29 cellular contexts compared by ENCODE assay signal in genomic region chr17:81987161-81987770, GRCh38. TPM values are rescaled to one million over a fixed set of nuclear protein-coding genes. Genes with fewer than 3 reads are reported as not detected.
DNase-seq lines count a peak whose midpoint lies in the region; ATAC-seq, FAIRE-seq and TF ChIP-seq lines count a peak whose summit lies in the region.
"Had no signal": no experiment of that assay in that cellular context is flagged by ENCODE, and none has a peak within 500 bp of the region (broad histone marks: within the 10 kb centered on the region; RNA-seq: fewer than 3 reads in every experiment).

No MANE protein-coding gene starts in this region.

- peaks cover 8% of the 10 kb centered on the region for H3K4me1 Mint-ChIP-seq in CD8-positive, alpha-beta T cell (ENCODE audit: low read depth)

- no peaks in the 10 kb centered on the region for H4K20me1 ChIP-seq in HepG2 (ENCODE audit: insufficient read depth, low read length)

- no peak overlapping the region for H3K27ac Mint-ChIP-seq in CD8-positive, alpha-beta T cell
- H3K27ac Mint-ChIP-seq: CD4-positive, alpha-beta T cell; GM23338 had no signal

- no peak overlapping the region for H2AFZ ChIP-seq in HepG2 (ENCODE audit: low read length)
- H2AFZ ChIP-seq: GM23338 had no signal

- CTCF ChIA-PET in HepG2 (lab: Yijun Ruan, JAX; ENCODE audit: low intra/inter-chr PET ratio, low total read pairs), result no interaction called here
- CTCF ChIA-PET in CD8-positive, alpha-beta T cell (lab: Charles Lee), result no interaction called here

- peaks cover 17% of the 10 kb centered on the region for H3K79me2 ChIP-seq in HepG2 (ENCODE audit: insufficient read depth, low read length)

- H3K27me3 ChIP-seq in HepG2 (ENCODE audit: control insufficient read depth in 1 of 2, insufficient read depth in 2 of 2, low read length in 2 of 2) (no peaks in the 10 kb centered on the region), right lobe of liver (no peaks in the 10 kb centered on the region)
- H3K27me3 ChIP-seq in CD8-positive, alpha-beta T cell (ENCODE audit: insufficient read depth, low read length), result no peaks in the 10 kb centered on the region

- peaks cover 23 to 49% of the 10 kb centered on the region in 2 experiments for H3K36me3 ChIP-seq in HepG2 (replicated peaks in 1 of 2; ENCODE audit: control insufficient read depth in 1 of 2, insufficient read depth in 2 of 2, low read length in 2 of 2)
- H3K36me3 ChIP-seq in right lobe of liver, result peaks cover 0 to 30% (median 11%) of the 10 kb centered on the region in 4 donors
- H3K36me3 ChIP-seq in SK-N-MC (ENCODE audit: insufficient read depth, low read length), result peaks cover 15% of the 10 kb centered on the region; the same call in 1 of the 2 replicates
- H3K36me3 ChIP-seq in kidney (ENCODE audit: control insufficient read depth in 1 of 2, insufficient read depth in 2 of 2, low read length in 2 of 2), result peaks cover 7 to 17% of the 10 kb centered on the region in 2 donors
- H3K36me3 ChIP-seq in CD8-positive, alpha-beta T cell (ENCODE audit: insufficient read depth, low read length), result peaks cover 17% of the 10 kb centered on the region

- H3K9ac ChIP-seq in HepG2 (ENCODE audit: insufficient read depth, low read depth, low read length) (no peak overlapping the region), SK-N-MC (ENCODE audit: insufficient read length) (no peak overlapping the region), kidney (ENCODE audit: low read length in 2 of 2) (no peak overlapping the region)
- H3K9ac ChIP-seq: BLaER1 treated with 17β-estradiol and CSF1 and Interleukin-3, amounts not matched to agents 10 nM and 100 nM; SK-N-SH had no signal

- ATAC-seq in HepG2 (no peak), right lobe of liver (no peak), GM18858 (IDR thresholded peaks at IDR 0.05; ENCODE audit: unreplicated experiment) (no peak), GM21528 (IDR thresholded peaks at IDR 0.05; ENCODE audit: low FRiP score, unreplicated experiment) (no peak)
- ATAC-seq in CD8-positive, alpha-beta T cell, result no peak
- ATAC-seq: GM23338, Panc1 had no signal

- no peak overlapping the region for H3K4me3 Mint-ChIP-seq in CD8-positive, alpha-beta T cell
- H3K4me3 Mint-ChIP-seq: CD4-positive, alpha-beta T cell; GM23338 had no signal

- peaks cover 39% of the 10 kb centered on the region for H3K36me3 Mint-ChIP-seq in CD8-positive, alpha-beta T cell

- intact Hi-C loops in HepG2 (cut with micrococcal nuclease; ENCODE audit: unreplicated experiment) (no loop called here), right lobe of liver (cut with DNase I) (no loop called here), kidney (cut with DNase I) (no loop called here)
- intact Hi-C loops in CD8-positive, alpha-beta T cell (cut with DNase I, micrococcal nuclease), result no loop called here

- H3K9me3 ChIP-seq in HepG2 (ENCODE audit: low read length) (no peaks in the 10 kb centered on the region), right lobe of liver (no peaks in the 10 kb centered on the region), SK-N-MC (ENCODE audit: low read depth, low read length) (no peaks in the 10 kb centered on the region), kidney (ENCODE audit: control insufficient read depth in 1 of 2, low read length in 2 of 2) (no peaks in the 10 kb centered on the region)
- H3K9me3 ChIP-seq in CD8-positive, alpha-beta T cell (ENCODE audit: low read length), result no peaks in the 10 kb centered on the region
- H3K9me3 ChIP-seq: HAP-1, SK-N-SH had no signal

- 97% methylated on average over 26 of the region's 26 CpGs for WGBS in HepG2 (ENCODE audit: low lambda C conversion rate)
- 91% methylated on average over 16 of the region's 26 CpGs for WGBS in right lobe of liver (ENCODE audit: insufficient coverage, low coverage, low lambda C conversion rate, missing lambda C conversion rate)

- H3K4me3 ChIP-seq in HepG2 (replicated peaks in 1 of 3; ENCODE audit: insufficient read depth in 1 of 3, low read depth in 2 of 3, low read length in 3 of 3), result no peak overlapping the region
- no peak overlapping the region for H3K4me3 ChIP-seq in right lobe of liver
- H3K4me3 ChIP-seq in SK-N-MC, result no peak overlapping the region
- H3K4me3 ChIP-seq in kidney (ENCODE audit: low read length in 2 of 2), result no peak overlapping the region
- no peak overlapping the region for H3K4me3 ChIP-seq in CD8-positive, alpha-beta T cell (ENCODE audit: low read depth, low read length)
- H3K4me3 ChIP-seq: BLaER1 treated with 17β-estradiol and CSF1 and Interleukin-3, amounts not matched to agents 10 nM and 100 nM; GM23338; HAP-1 had no signal

- FAIRE-seq in HepG2 (lab: Jason Lieb, UNC), result no peak
- FAIRE-seq in kidney (lab: Jason Lieb, UNC), result no peak

- no peak for TF ChIP-seq RAD21 in HepG2 (CRISPR knock-in tag; IDR thresholded peaks at IDR 0.05)

- POLR2A ChIA-PET in HepG2 (lab: Yijun Ruan, JAX), result no interaction called here
- POLR2A ChIA-PET in CD8-positive, alpha-beta T cell (lab: Charles Lee), result no interaction called here

- TF ChIP-seq CTCF in HepG2 (CRISPR knock-in tag; IDR thresholded peaks at IDR 0.05), result no peak
- TF ChIP-seq CTCF in right lobe of liver (IDR thresholded peaks at IDR 0.05), result no peak
- TF ChIP-seq CTCF in kidney (IDR thresholded peaks at IDR 0.05; ENCODE audit: borderline replicate concordance, extremely low read depth, insufficient read depth), result no peak
- no peak for TF ChIP-seq CTCF in CD8-positive, alpha-beta T cell (IDR thresholded peaks at IDR 0.05)

- peaks cover 43% of the 10 kb centered on the region for H3K4me1 ChIP-seq in HepG2 (ENCODE audit: insufficient read depth, low read length)
- H3K4me1 ChIP-seq in right lobe of liver, result peaks cover 0 to 21% (median 6%) of the 10 kb centered on the region in 4 donors
- peaks cover 11 to 13% of the 10 kb centered on the region in 2 donors for H3K4me1 ChIP-seq in kidney (ENCODE audit: control insufficient read depth in 1 of 2, insufficient read depth in 1 of 2, low read depth in 1 of 2, low read length in 2 of 2)
- H3K4me1 ChIP-seq in CD8-positive, alpha-beta T cell (ENCODE audit: insufficient read depth, low read length), result no peaks in the 10 kb centered on the region
- H3K4me1 ChIP-seq: HAP-1 had no signal

- H3K4me2 ChIP-seq in HepG2 (ENCODE audit: low read depth, low read length), result no peak overlapping the region
- H3K4me2 ChIP-seq: GM23338, SK-N-SH had no signal

- H3K27me3 Mint-ChIP-seq in CD8-positive, alpha-beta T cell (ENCODE audit: low read depth), result no peaks in the 10 kb centered on the region
- H3K27me3 Mint-ChIP-seq: CD4-positive, alpha-beta T cell had no signal

- DNase-seq in HepG2 (ENCODE audit: low spot score) (no peak), right lobe of liver (no peak), SK-N-MC (ENCODE audit: low read depth, low spot score) (no peak), kidney (peak; percentile 56)
- no peak for DNase-seq in CD8-positive, alpha-beta T cell
- DNase-seq: CD4-positive, alpha-beta T cell; DMS 273 treated with DMSO at 0.1 percent for 48 hours; DMS79; EL; GF-D8; Karpas-422; NCI-H1092; NCI-H1417 treated with DMSO at 0.1 percent for 48 hours; NCI-H1694 treated with DMSO at 0.1 percent for 48 hours; NCI-H2081; NCI-H2171; NCI-H226; NCI-H510A; NCI-H69; SIG-M5; SK-N-SH; SW 1271 had no signal

- TF ChIP-seq POLR2A in HepG2 (IDR thresholded peaks at IDR 0.05; ENCODE audit: insufficient read depth in 1 of 2, low read depth in 2 of 2, low read length in 2 of 2), result no peak
- no peak for TF ChIP-seq POLR2A in right lobe of liver (IDR thresholded peaks at IDR 0.05)

- H3K9me3 Mint-ChIP-seq in CD8-positive, alpha-beta T cell, result no peaks in the 10 kb centered on the region
- H3K9me3 Mint-ChIP-seq: CD4-positive, alpha-beta T cell; GM23338 had no signal

- in situ Hi-C loops in HepG2 (cut with HindIII; ENCODE audit: extremely low pct_ligation_motif_present, low pct_unique_long_range_greater_than_20kb), result no loop called here

- TF ChIP-seq EP300 in HepG2 (IDR thresholded peaks at IDR 0.05; ENCODE audit: low read depth in 2 of 2, low read length in 2 of 2) (no peak), HepG2 (CRISPR knock-in tag; IDR thresholded peaks at IDR 0.05; ENCODE audit: borderline replicate concordance) (no peak)

- BruUV-seq in HepG2 (replicated peaks; lab: Mats Ljungman, UMichigan), result no TSS peak

- H3K27ac ChIP-seq in HepG2 (ENCODE audit: extremely low read length, insufficient read depth, low read length), result no peak overlapping the region
- no peak overlapping the region for H3K27ac ChIP-seq in right lobe of liver
- H3K27ac ChIP-seq in SK-N-MC, result peak overlapping the region; percentile 16; the same call in 1 of the 2 replicates
- H3K27ac ChIP-seq in kidney (ENCODE audit: low read depth in 2 of 2, low read length in 2 of 2), result no peak overlapping the region
- H3K27ac ChIP-seq in CD8-positive, alpha-beta T cell (ENCODE audit: low read depth, low read length), result no peak overlapping the region
- H3K27ac ChIP-seq: BLaER1 treated with 17β-estradiol and CSF1 and Interleukin-3, amounts not matched to agents 10 nM and 100 nM had no signal

RNA-seq across cellular contexts. Expression of gene ASPSCR1, which starts 9.8 kb away (rescaled TPM):
- total RNA-seq in HepG2 (2016; rRNA removed; fragmentation: Illumina TruSeq; extraction: Trizol) (221 and 314 TPM in 2 replicates), right lobe of liver (10 to 100 TPM; 24.4 to 55.6 (median 32.9) TPM), kidney (35.2 TPM)
- total RNA-seq in HepG2 (2016; cell fraction: cytosol; rRNA removed; fragmentation: Illumina TruSeq; extraction: Trizol; ENCODE audit: low read depth), result 180 and 228 TPM in 2 replicates
- 219 and 327 TPM in 2 replicates for total RNA-seq in HepG2 (2016; cell fraction: insoluble cytoplasmic fraction; rRNA removed; fragmentation: Illumina TruSeq; extraction: Trizol)
- 207 and 283 TPM in 2 replicates for total RNA-seq in HepG2 (2016; cell fraction: membrane; rRNA removed; fragmentation: Illumina TruSeq; extraction: Trizol)
- total RNA-seq in HepG2 (2016; cell fraction: nucleus; rRNA removed; fragmentation: Illumina TruSeq; extraction: Trizol), result 184 and 224 TPM in 2 replicates
- polyA plus RNA-seq in HepG2 (2011; rRNA removed) (257 and 274 TPM in 2 replicates), kidney (ENCODE audit: insufficient read depth, low read depth, low replicate concordance) (57.5 TPM)
- polyA plus RNA-seq in HepG2 (2011; cell fraction: cytosol; rRNA removed), result 164 and 428 TPM in 2 replicates
- polyA plus RNA-seq in HepG2 (2011; cell fraction: nucleus; rRNA removed), result 988 and 1,754 TPM in 2 replicates
- 102 and 190 TPM in 2 replicates for polyA plus RNA-seq in HepG2 (2012)
- 154 and 193 TPM in 2 replicates for polyA plus RNA-seq in HepG2 (2016; cell fraction: cytosol; fragmentation: Illumina TruSeq; extraction: Trizol; ENCODE audit: low read depth)
- polyA plus RNA-seq in HepG2 (2016; cell fraction: insoluble cytoplasmic fraction; fragmentation: Illumina TruSeq; extraction: Trizol; ENCODE audit: low read depth), result 188 and 212 TPM in 2 replicates
- polyA plus RNA-seq in HepG2 (2016; cell fraction: membrane; fragmentation: Illumina TruSeq; extraction: Trizol; ENCODE audit: low read depth), result 186 and 218 TPM in 2 replicates
- polyA plus RNA-seq in HepG2 (2016; cell fraction: nucleus; fragmentation: Illumina TruSeq; extraction: Trizol; ENCODE audit: insufficient read depth, low read depth), result 413 and 420 TPM in 2 replicates
- 26.8 and 276 TPM in 2 replicates for polyA minus RNA-seq in HepG2 (2011; rRNA and poly(A)+ RNA removed; ENCODE audit: low replicate concordance)
- 97.1 and 133 TPM in 2 replicates for polyA minus RNA-seq in HepG2 (2011; cell fraction: cytosol; rRNA and poly(A)+ RNA removed)
- 107 and 152 TPM in 2 replicates for polyA minus RNA-seq in HepG2 (2011; cell fraction: nucleus; rRNA and poly(A)+ RNA removed)
- total RNA-seq in CD8-positive, alpha-beta T cell, result 10 to 100 TPM; 18.6 to 19.5 TPM

RNA-seq across cellular contexts. Expression of gene NOTUM, which starts 26.3 kb away (rescaled TPM):
- total RNA-seq in HepG2 (2016; rRNA removed; fragmentation: Illumina TruSeq; extraction: Trizol) (67.7 and 160 TPM in 2 replicates), right lobe of liver (1 to 10 TPM; 1.2 to 7.6 (median 3.0) TPM), kidney (not detected)
- total RNA-seq in HepG2 (2016; cell fraction: cytosol; rRNA removed; fragmentation: Illumina TruSeq; extraction: Trizol; ENCODE audit: low read depth), result 84.5 and 93.0 TPM in 2 replicates
- total RNA-seq in HepG2 (2016; cell fraction: insoluble cytoplasmic fraction; rRNA removed; fragmentation: Illumina TruSeq; extraction: Trizol), result 57.7 and 164 TPM in 2 replicates
- total RNA-seq in HepG2 (2016; cell fraction: membrane; rRNA removed; fragmentation: Illumina TruSeq; extraction: Trizol), result 135 and 136 TPM in 2 replicates
- 135 and 163 TPM in 2 replicates for total RNA-seq in HepG2 (2016; cell fraction: nucleus; rRNA removed; fragmentation: Illumina TruSeq; extraction: Trizol)
- polyA plus RNA-seq in HepG2 (2011; rRNA removed) (150 and 181 TPM in 2 replicates), kidney (ENCODE audit: insufficient read depth, low read depth, low replicate concordance) (not detected)
- 114 and 236 TPM in 2 replicates for polyA plus RNA-seq in HepG2 (2011; cell fraction: cytosol; rRNA removed)
- polyA plus RNA-seq in HepG2 (2011; cell fraction: nucleus; rRNA removed), result 458 and 622 TPM in 2 replicates
- 125 and 195 TPM in 2 replicates for polyA plus RNA-seq in HepG2 (2012)
- polyA plus RNA-seq in HepG2 (2016; cell fraction: cytosol; fragmentation: Illumina TruSeq; extraction: Trizol; ENCODE audit: low read depth), result 88.8 and 91.1 TPM in 2 replicates
- 83.8 and 101 TPM in 2 replicates for polyA plus RNA-seq in HepG2 (2016; cell fraction: insoluble cytoplasmic fraction; fragmentation: Illumina TruSeq; extraction: Trizol; ENCODE audit: low read depth)
- polyA plus RNA-seq in HepG2 (2016; cell fraction: membrane; fragmentation: Illumina TruSeq; extraction: Trizol; ENCODE audit: low read depth), result 141 and 157 TPM in 2 replicates
- 380 and 399 TPM in 2 replicates for polyA plus RNA-seq in HepG2 (2016; cell fraction: nucleus; fragmentation: Illumina TruSeq; extraction: Trizol; ENCODE audit: insufficient read depth, low read depth)
- polyA minus RNA-seq in HepG2 (2011; rRNA and poly(A)+ RNA removed; ENCODE audit: low replicate concordance), result 0.49 and 206 TPM in 2 replicates
- polyA minus RNA-seq in HepG2 (2011; cell fraction: cytosol; rRNA and poly(A)+ RNA removed), result 89.1 and 107 TPM in 2 replicates
- 78.2 and 93.7 TPM in 2 replicates for polyA minus RNA-seq in HepG2 (2011; cell fraction: nucleus; rRNA and poly(A)+ RNA removed)
- not detected for total RNA-seq in CD8-positive, alpha-beta T cell
- total RNA-seq: CD4-positive, alpha-beta T cell had no signal

RNA-seq across cellular contexts. Expression of gene CENPX, which starts 35.4 kb away (rescaled TPM):
- 166 and 170 TPM in 2 replicates for total RNA-seq in HepG2 (2016; rRNA removed; fragmentation: Illumina TruSeq; extraction: Trizol)
- 262 and 321 TPM in 2 replicates for total RNA-seq in HepG2 (2016; cell fraction: cytosol; rRNA removed; fragmentation: Illumina TruSeq; extraction: Trizol; ENCODE audit: low read depth)
- 171 and 173 TPM in 2 replicates for total RNA-seq in HepG2 (2016; cell fraction: insoluble cytoplasmic fraction; rRNA removed; fragmentation: Illumina TruSeq; extraction: Trizol)
- total RNA-seq in HepG2 (2016; cell fraction: membrane; rRNA removed; fragmentation: Illumina TruSeq; extraction: Trizol), result 221 and 277 TPM in 2 replicates
- 85.1 and 103 TPM in 2 replicates for total RNA-seq in HepG2 (2016; cell fraction: nucleus; rRNA removed; fragmentation: Illumina TruSeq; extraction: Trizol)
- polyA plus RNA-seq in HepG2 (2011; rRNA removed), result 92.7 and 96.7 TPM in 2 replicates
- polyA plus RNA-seq in HepG2 (2011; cell fraction: cytosol; rRNA removed), result 88.8 and 138 TPM in 2 replicates
- polyA plus RNA-seq in HepG2 (2011; cell fraction: nucleus; rRNA removed), result 166 and 170 TPM in 2 replicates
- polyA plus RNA-seq in HepG2 (2012), result 46.3 and 61.5 TPM in 2 replicates
- 176 and 237 TPM in 2 replicates for polyA plus RNA-seq in HepG2 (2016; cell fraction: cytosol; fragmentation: Illumina TruSeq; extraction: Trizol; ENCODE audit: low read depth)
- polyA plus RNA-seq in HepG2 (2016; cell fraction: insoluble cytoplasmic fraction; fragmentation: Illumina TruSeq; extraction: Trizol; ENCODE audit: low read depth), result 143 and 150 TPM in 2 replicates
- polyA plus RNA-seq in HepG2 (2016; cell fraction: membrane; fragmentation: Illumina TruSeq; extraction: Trizol; ENCODE audit: low read depth), result 176 and 221 TPM in 2 replicates
- polyA plus RNA-seq in HepG2 (2016; cell fraction: nucleus; fragmentation: Illumina TruSeq; extraction: Trizol; ENCODE audit: insufficient read depth, low read depth), result 178 and 180 TPM in 2 replicates
- polyA minus RNA-seq in HepG2 (2011; rRNA and poly(A)+ RNA removed; ENCODE audit: low replicate concordance), result 32.0 and 49.8 TPM in 2 replicates
- 14.8 and 16.2 TPM in 2 replicates for polyA minus RNA-seq in HepG2 (2011; cell fraction: cytosol; rRNA and poly(A)+ RNA removed)
- polyA minus RNA-seq in HepG2 (2011; cell fraction: nucleus; rRNA and poly(A)+ RNA removed), result 20.0 and 26.9 TPM in 2 replicates
- total RNA-seq in right lobe of liver, result 10 to 100 TPM; 27.3 to 81.1 (median 47.8) TPM
- 36.9 TPM for total RNA-seq in kidney
- polyA plus RNA-seq in kidney (ENCODE audit: insufficient read depth, low read depth, low replicate concordance), result 93.2 TPM
- total RNA-seq in CD8-positive, alpha-beta T cell, result 10 to 100 TPM; 11.1 to 14.3 TPM

RNA-seq across cellular contexts. Expression of gene LRRC45, which starts 35.8 kb away (rescaled TPM):
- 21.4 and 48.1 TPM in 2 replicates for total RNA-seq in HepG2 (2016; rRNA removed; fragmentation: Illumina TruSeq; extraction: Trizol)
- 30.2 and 31.8 TPM in 2 replicates for total RNA-seq in HepG2 (2016; cell fraction: cytosol; rRNA removed; fragmentation: Illumina TruSeq; extraction: Trizol; ENCODE audit: low read depth)
- total RNA-seq in HepG2 (2016; cell fraction: insoluble cytoplasmic fraction; rRNA removed; fragmentation: Illumina TruSeq; extraction: Trizol), result 20.6 and 49.6 TPM in 2 replicates
- 14.9 and 19.0 TPM in 2 replicates for total RNA-seq in HepG2 (2016; cell fraction: membrane; rRNA removed; fragmentation: Illumina TruSeq; extraction: Trizol)
- total RNA-seq in HepG2 (2016; cell fraction: nucleus; rRNA removed; fragmentation: Illumina TruSeq; extraction: Trizol), result 49.7 and 54.4 TPM in 2 replicates
- polyA plus RNA-seq in HepG2 (2011; rRNA removed), result 11.6 and 14.1 TPM in 2 replicates
- 5.5 and 10.0 TPM in 2 replicates for polyA plus RNA-seq in HepG2 (2011; cell fraction: cytosol; rRNA removed)
- 112 and 182 TPM in 2 replicates for polyA plus RNA-seq in HepG2 (2011; cell fraction: nucleus; rRNA removed)
- 7.5 and 8.8 TPM in 2 replicates for polyA plus RNA-seq in HepG2 (2012)
- polyA plus RNA-seq in HepG2 (2016; cell fraction: cytosol; fragmentation: Illumina TruSeq; extraction: Trizol; ENCODE audit: low read depth), result 3.3 and 4.2 TPM in 2 replicates
- 19.5 and 19.7 TPM in 2 replicates for polyA plus RNA-seq in HepG2 (2016; cell fraction: insoluble cytoplasmic fraction; fragmentation: Illumina TruSeq; extraction: Trizol; ENCODE audit: low read depth)
- 9.1 and 9.2 TPM in 2 replicates for polyA plus RNA-seq in HepG2 (2016; cell fraction: membrane; fragmentation: Illumina TruSeq; extraction: Trizol; ENCODE audit: low read depth)
- polyA plus RNA-seq in HepG2 (2016; cell fraction: nucleus; fragmentation: Illumina TruSeq; extraction: Trizol; ENCODE audit: insufficient read depth, low read depth), result 129 and 136 TPM in 2 replicates
- 11.1 and 15.7 TPM in 2 replicates for polyA minus RNA-seq in HepG2 (2011; rRNA and poly(A)+ RNA removed; ENCODE audit: low replicate concordance)
- 6.1 and 8.2 TPM in 2 replicates for polyA minus RNA-seq in HepG2 (2011; cell fraction: cytosol; rRNA and poly(A)+ RNA removed)
- polyA minus RNA-seq in HepG2 (2011; cell fraction: nucleus; rRNA and poly(A)+ RNA removed), result 25.0 and 27.2 TPM in 2 replicates
- total RNA-seq in right lobe of liver, result 10 to 100 TPM in 3 of 6 experiments, 1 to 10 TPM in 3; 4.9 to 15.6 (median 11.9) TPM
- 9.9 TPM for total RNA-seq in kidney
- polyA plus RNA-seq in kidney (ENCODE audit: insufficient read depth, low read depth, low replicate concordance), result 9.9 TPM
- total RNA-seq in CD8-positive, alpha-beta T cell, result 1 to 10 TPM; 5.1 to 5.6 TPM

RNA-seq across cellular contexts. Expression of gene MYADML2, which starts 40.2 kb away (rescaled TPM):
- total RNA-seq in HepG2 (2016; rRNA removed; fragmentation: Illumina TruSeq; extraction: Trizol), result not detected in 2 replicates
- total RNA-seq in HepG2 (2016; cell fraction: cytosol; rRNA removed; fragmentation: Illumina TruSeq; extraction: Trizol; ENCODE audit: low read depth), result not detected in 2 replicates
- total RNA-seq in HepG2 (2016; cell fraction: insoluble cytoplasmic fraction; rRNA removed; fragmentation: Illumina TruSeq; extraction: Trizol), result not detected in 2 replicates
- not detected in 2 replicates for total RNA-seq in HepG2 (2016; cell fraction: membrane; rRNA removed; fragmentation: Illumina TruSeq; extraction: Trizol)
- total RNA-seq in HepG2 (2016; cell fraction: nucleus; rRNA removed; fragmentation: Illumina TruSeq; extraction: Trizol), result not detected in 2 replicates
- polyA plus RNA-seq in HepG2 (2011; rRNA removed), result not detected in 2 replicates
- polyA plus RNA-seq in HepG2 (2011; cell fraction: cytosol; rRNA removed), result not detected in 2 replicates
- polyA plus RNA-seq in HepG2 (2011; cell fraction: nucleus; rRNA removed), result not detected in 2 replicates
- 0.07 TPM in 1 of 2 replicates, not detected in the other for polyA plus RNA-seq in HepG2 (2012)
- not detected in 2 replicates for polyA plus RNA-seq in HepG2 (2016; cell fraction: cytosol; fragmentation: Illumina TruSeq; extraction: Trizol; ENCODE audit: low read depth)
- polyA plus RNA-seq in HepG2 (2016; cell fraction: insoluble cytoplasmic fraction; fragmentation: Illumina TruSeq; extraction: Trizol; ENCODE audit: low read depth), result not detected in 2 replicates
- polyA plus RNA-seq in HepG2 (2016; cell fraction: membrane; fragmentation: Illumina TruSeq; extraction: Trizol; ENCODE audit: low read depth), result not detected in 2 replicates
- not detected in 2 replicates for polyA plus RNA-seq in HepG2 (2016; cell fraction: nucleus; fragmentation: Illumina TruSeq; extraction: Trizol; ENCODE audit: insufficient read depth, low read depth)
- polyA minus RNA-seq in HepG2 (2011; rRNA and poly(A)+ RNA removed; ENCODE audit: low replicate concordance), result 0.05 TPM in 1 of 2 replicates, not detected in the other
- not detected in 2 replicates for polyA minus RNA-seq in HepG2 (2011; cell fraction: cytosol; rRNA and poly(A)+ RNA removed)
- polyA minus RNA-seq in HepG2 (2011; cell fraction: nucleus; rRNA and poly(A)+ RNA removed), result not detected in 2 replicates
- not detected for total RNA-seq in right lobe of liver
- not detected for total RNA-seq in kidney
- polyA plus RNA-seq in kidney (ENCODE audit: insufficient read depth, low read depth, low replicate concordance), result not detected
- total RNA-seq in CD8-positive, alpha-beta T cell, result not detected
- total RNA-seq: A172; CD4-positive, alpha-beta T cell had no signal
- polyA plus RNA-seq: SK-N-SH had no signal

Comparison
In these comparisons a context has a peak if more than half of its experiments do, and no peak if none do; other contexts are left out.
1. RNA of gene NOTUM, which starts 26.3 kb away (total RNA-seq): 57.7 to 164 TPM in HepG2; 1.2 to 7.6 TPM in right lobe of liver, not detected in kidney (single experiment) and not detected in CD8-positive, alpha-beta T cell; every median in the first group is over 4 times any median in the second.